36 cellular contexts compared by ENCODE assay signal in genomic region chr1:9356021-9356420, GRCh38.
"Had no signal": no experiment of that assay in that cellular context is flagged by ENCODE, and none has a peak within 500 bp of the region (broad histone marks: within the 10 kb centered on the region; RNA-seq: fewer than 3 reads in every experiment).

No MANE protein-coding gene starts in this region.

- H3K27me3 ChIP-seq: ascending aorta, breast epithelium, cardiac muscle cell, dorsolateral prefrontal cortex, esophagus muscularis mucosa, gastroesophageal sphincter, heart right ventricle had no signal

- H3K4me3 Mint-ChIP-seq: activated B cell treated with CpG ODN at 0.5 μM for 24 hours; activated CD8-positive, alpha-beta T cell treated with anti-CD3 and anti-CD28 coated beads for 36 hours; activated naive CD4-positive, alpha-beta T cell treated with anti-CD3 and anti-CD28 coated beads for 36 hours; activated naive CD8-positive, alpha-beta T cell treated with anti-CD3 and anti-CD28 coated beads, Interleukin-2, amount 10 ng/mL, durations not matched to agents 7 days and 5 days; activated T-helper 1 cell treated with anti-CD3 and anti-CD28 coated beads, Interleukin-12 subunit alpha, Interleukin-12 subunit beta, Interleukin-2, Interleukin-4 antibody, amounts not matched to agents 30 ng/mL and 10 ng/mL and 1 ng/mL, durations not matched to agents 14 hours and 24 hours and 36 hours; brain; dendritic cell treated with granulocyte-macrophage colony-stimulating factor and Interleukin-4, amounts not matched to agents 40 ng/mL and 50 ng/mL, for 4 days; endodermal cell; T-helper 17 cell; T-helper 2 cell treated with Interferon-gamma antibody and Interleukin-4, amounts not matched to agents 5 μg/mL and 100 μg/mL, for 36 hours had no signal

- H3K9me3 ChIP-seq: ascending aorta, breast epithelium, esophagus muscularis mucosa, gastroesophageal sphincter, heart right ventricle had no signal

- H3K4me1 Mint-ChIP-seq: activated naive CD8-positive, alpha-beta T cell treated with anti-CD3 and anti-CD28 coated beads, Interleukin-2, amount 10 ng/mL, durations not matched to agents 7 days and 5 days had no signal

- H3K9me3 Mint-ChIP-seq: activated B cell treated with CpG ODN at 0.5 μM for 24 hours; activated CD8-positive, alpha-beta T cell treated with anti-CD3 and anti-CD28 coated beads for 36 hours; activated naive CD4-positive, alpha-beta T cell treated with anti-CD3 and anti-CD28 coated beads for 36 hours; activated naive CD8-positive, alpha-beta T cell treated with anti-CD3 and anti-CD28 coated beads, Interleukin-2, amount 10 ng/mL, durations not matched to agents 7 days and 5 days; activated T-helper 1 cell treated with anti-CD3 and anti-CD28 coated beads, Interleukin-12 subunit alpha, Interleukin-12 subunit beta, Interleukin-2, Interleukin-4 antibody, amounts not matched to agents 30 ng/mL and 10 ng/mL and 1 ng/mL, durations not matched to agents 14 hours and 24 hours and 36 hours; activated T-helper 2 cell treated with anti-CD3 and anti-CD28 coated beads, Interferon-gamma antibody, Interleukin-2, Interleukin-4, amounts not matched to agents 10 μg/mL and 5 μg/mL and 100 μg/mL, durations not matched to agents 14 hours and 24 hours and 36 hours; dendritic cell treated with granulocyte-macrophage colony-stimulating factor and Interleukin-4, amounts not matched to agents 40 ng/mL and 50 ng/mL, for 4 days; endodermal cell; T-helper 2 cell treated with Interferon-gamma antibody and Interleukin-4, amounts not matched to agents 5 μg/mL and 100 μg/mL, for 36 hours had no signal

- H3K27ac Mint-ChIP-seq: activated B cell treated with CpG ODN at 0.5 μM for 24 hours; activated CD8-positive, alpha-beta T cell treated with anti-CD3 and anti-CD28 coated beads for 36 hours; activated naive CD4-positive, alpha-beta T cell treated with anti-CD3 and anti-CD28 coated beads for 36 hours; activated naive CD4-positive, alpha-beta T cell treated with anti-CD3 and anti-CD28 coated beads, Interleukin-2, amount 50 U/mL, for 72 hours; activated naive CD8-positive, alpha-beta T cell treated with anti-CD3 and anti-CD28 coated beads, Interleukin-2, amount 10 ng/mL, durations not matched to agents 7 days and 5 days; activated T-helper 1 cell treated with anti-CD3 and anti-CD28 coated beads, Interleukin-12 subunit alpha, Interleukin-12 subunit beta, Interleukin-2, Interleukin-4 antibody, amounts not matched to agents 30 ng/mL and 10 ng/mL and 1 ng/mL, durations not matched to agents 14 hours and 24 hours and 36 hours; activated T-helper 2 cell treated with anti-CD3 and anti-CD28 coated beads, Interferon-gamma antibody, Interleukin-2, Interleukin-4, amounts not matched to agents 10 μg/mL and 5 μg/mL and 100 μg/mL, durations not matched to agents 14 hours and 24 hours and 36 hours; brain; dendritic cell treated with granulocyte-macrophage colony-stimulating factor and Interleukin-4, amounts not matched to agents 40 ng/mL and 50 ng/mL, for 4 days; endodermal cell; T-helper 17 cell; T-helper 2 cell treated with Interferon-gamma antibody and Interleukin-4, amounts not matched to agents 5 μg/mL and 100 μg/mL, for 36 hours had no signal

- H3K36me3 ChIP-seq: breast epithelium, cardiac muscle cell had no signal

- H3K4me1 ChIP-seq: breast epithelium had no signal

- H3K27ac ChIP-seq: ascending aorta, breast epithelium, cardiac muscle cell, heart right ventricle, WERI-Rb-1 had no signal

- H3K36me3 Mint-ChIP-seq: activated naive CD4-positive, alpha-beta T cell treated with anti-CD3 and anti-CD28 coated beads, Interleukin-2, amount 50 U/mL, for 72 hours; activated naive CD8-positive, alpha-beta T cell treated with anti-CD3 and anti-CD28 coated beads, Interleukin-2, amount 10 ng/mL, durations not matched to agents 7 days and 5 days had no signal

- H3K27me3 Mint-ChIP-seq: activated B cell treated with CpG ODN at 0.5 μM for 24 hours; activated CD8-positive, alpha-beta T cell treated with anti-CD3 and anti-CD28 coated beads for 36 hours; activated naive CD8-positive, alpha-beta T cell treated with anti-CD3 and anti-CD28 coated beads, Interleukin-2, amount 10 ng/mL, durations not matched to agents 7 days and 5 days; brain; T-helper 17 cell had no signal

- DNase-seq: activated B cell treated with CpG ODN at 0.5 μM for 24 hours; activated CD4-positive, alpha-beta T cell treated with anti-CD3 and anti-CD28 coated beads for 48 hours; activated CD4-positive, alpha-beta T cell treated with anti-CD3 and anti-CD28 coated beads, Interleukin-2, amount 50 U/mL, for 1 hour; activated CD4-positive, alpha-beta T cell treated with anti-CD3 and anti-CD28 coated beads, Interleukin-2, amount 50 U/mL, for 48 hours; activated CD8-positive, alpha-beta memory T cell treated with anti-CD3 and anti-CD28 coated beads for 24 hours; activated CD8-positive, alpha-beta T cell treated with anti-CD3 and anti-CD28 coated beads for 36 hours; activated effector memory CD4-positive, alpha-beta T cell treated with anti-CD3 and anti-CD28 coated beads, Interleukin-2, amount 50 U/mL, for 16 hours; activated naive CD4-positive, alpha-beta T cell treated with anti-CD3 and anti-CD28 coated beads for 36 hours; activated naive CD8-positive, alpha-beta T cell treated with anti-CD3 and anti-CD28 coated beads, Interleukin-2, amount 10 ng/mL, durations not matched to agents 7 days and 5 days; activated T-cell treated with anti-CD3 and anti-CD28 coated beads, Interleukin-2, amount 50 U/mL, for 1 hour; activated T-cell treated with anti-CD3 and anti-CD28 coated beads, Interleukin-2, amount 50 U/mL, for 48 hours; central memory CD4-positive, alpha-beta T cell; cerebellar nuclear complex; dorsolateral prefrontal cortex; effector memory CD4-positive, alpha-beta T cell; endodermal cell; erythroblast; foreskin melanocyte; heart right ventricle; T-helper 1 cell; T-helper 17 cell; T1000; WERI-Rb-1 had no signal

- H3K4me3 ChIP-seq: ascending aorta, breast epithelium, cardiac muscle cell, coronary artery, dorsolateral prefrontal cortex, esophagus muscularis mucosa, gastroesophageal sphincter, heart right ventricle had no signal

- ATAC-seq: activated CD4-positive, CD25-positive, alpha-beta regulatory T cell treated with anti-CD3 and anti-CD28 coated beads, Interleukin-2, amount 50 U/mL, for 24 hours; activated CD8-positive, alpha-beta T cell treated with anti-CD3 and anti-CD28 coated beads for 36 hours; activated naive CD4-positive, alpha-beta T cell treated with anti-CD3 and anti-CD28 coated beads, Interleukin-2, amount 50 U/mL, for 72 hours; gastroesophageal sphincter; heart right ventricle; T-helper 17 cell had no signal
